8 cellular contexts compared by ENCODE assay signal in genomic region chr19:49851456-49852259, GRCh38. TPM values are rescaled to one million over a fixed set of nuclear protein-coding genes. Genes with fewer than 3 reads are reported as not detected.
DNase-seq lines count a peak whose midpoint lies in the region; ATAC-seq and TF ChIP-seq lines count a peak whose summit lies in the region.

No MANE protein-coding gene starts in this region.

- POLR2A ChIA-PET in activated CD8-positive, alpha-beta T cell treated with anti-CD3 and anti-CD28 coated beads, Interleukin-2, amount 10 ng/mL, durations not matched to agents 7 days and 5 days (lab: Charles Lee): interaction anchor here (1.0 to 2.5 kb wide), 6 partner anchors 13 to 38 kb away, joined by 3 to 13 read pairs (median 6); partner anchors contain the start of genes FUZ and PNKP

- no peak for TF ChIP-seq CTCF in neural progenitor cell (IDR thresholded peaks at IDR 0.05)

- peak overlapping the region; percentile 98 for H3K27ac ChIP-seq in neural progenitor cell

- H3K27me3 ChIP-seq in neural progenitor cell: no peaks in the 10 kb centered on the region

- peaks cover 41% of the 10 kb centered on the region for H3K4me1 Mint-ChIP-seq in activated CD8-positive, alpha-beta T cell treated with anti-CD3 and anti-CD28 coated beads, Interleukin-2, amount 10 ng/mL, durations not matched to agents 7 days and 5 days (ENCODE audit: low read depth)
- H3K4me1 Mint-ChIP-seq in neural progenitor cell: peaks cover 22% of the 10 kb centered on the region

- intact Hi-C loops in posterior cingulate gyrus (cut with DNase I): loop anchor here (5.0 kb wide), 1 partner anchor 34 kb away; the partner anchor contains the start of gene MED25

- H2AFZ ChIP-seq in neural progenitor cell (replicated peaks): no peak overlapping the region

- peaks cover 11% of the 10 kb centered on the region for H3K36me3 Mint-ChIP-seq in activated CD8-positive, alpha-beta T cell treated with anti-CD3 and anti-CD28 coated beads, Interleukin-2, amount 10 ng/mL, durations not matched to agents 7 days and 5 days (ENCODE audit: low read depth)
- H3K36me3 Mint-ChIP-seq in neural progenitor cell: peaks cover 31% of the 10 kb centered on the region

- H3K79me2 ChIP-seq in neural progenitor cell (ENCODE audit: low read depth): peaks cover 72% of the 10 kb centered on the region

- peak overlapping the region; percentile 88 for H3K4me3 ChIP-seq in neural progenitor cell

- H3K9me3 Mint-ChIP-seq in activated CD8-positive, alpha-beta T cell treated with anti-CD3 and anti-CD28 coated beads, Interleukin-2, amount 10 ng/mL, durations not matched to agents 7 days and 5 days (ENCODE audit: insufficient read depth): no peaks in the 10 kb centered on the region
- H3K9me3 Mint-ChIP-seq in neural progenitor cell: peaks cover 15% of the 10 kb centered on the region

- H3K4me1 ChIP-seq in neural progenitor cell: peaks cover 12% of the 10 kb centered on the region

- H3K9me3 ChIP-seq in neural progenitor cell (ENCODE audit: low read depth): no peaks in the 10 kb centered on the region

- H3F3A ChIP-seq in neural progenitor cell (ENCODE audit: low read depth): peaks cover 56% of the 10 kb centered on the region

- H3K27ac Mint-ChIP-seq in activated CD8-positive, alpha-beta T cell treated with anti-CD3 and anti-CD28 coated beads, Interleukin-2, amount 10 ng/mL, durations not matched to agents 7 days and 5 days: peak overlapping the region; percentile 41
- no peak overlapping the region for H3K27ac Mint-ChIP-seq in neural progenitor cell

- DNase-seq in GM03348 (ENCODE audit: low spot score) (peak; percentile 66), erythroblast (lab: John Stamatoyannopoulos, UW) (peak; percentile 57 to 69), neural progenitor cell (ENCODE audit: low spot score) (peak; percentile 88), hippocampal formation (lab: John Stamatoyannopoulos, UW) (no peak), posterior cingulate gyrus (no peak)
- DNase-seq in activated CD8-positive, alpha-beta T cell treated with anti-CD3 and anti-CD28 coated beads, Interleukin-2, amount 10 ng/mL, durations not matched to agents 7 days and 5 days: no peak

- peak overlapping the region; percentile 98 for H3K4me2 ChIP-seq in neural progenitor cell

- H3K9ac ChIP-seq in neural progenitor cell: peak overlapping the region; percentile 74

- CTCF ChIA-PET in activated CD8-positive, alpha-beta T cell treated with anti-CD3 and anti-CD28 coated beads, Interleukin-2, amount 10 ng/mL, durations not matched to agents 7 days and 5 days (lab: Charles Lee): no interaction called here

- no peaks in the 10 kb centered on the region for H3K36me3 ChIP-seq in neural progenitor cell

- TF ChIP-seq POLR2A in erythroblast (IDR thresholded peaks at IDR 0.05; ENCODE audit: low read length): no peak

- H4K20me1 ChIP-seq in neural progenitor cell (ENCODE audit: low read depth): peaks cover 53% of the 10 kb centered on the region

- H3K27me3 Mint-ChIP-seq in activated CD8-positive, alpha-beta T cell treated with anti-CD3 and anti-CD28 coated beads, Interleukin-2, amount 10 ng/mL, durations not matched to agents 7 days and 5 days (ENCODE audit: low read depth): peaks cover 9% of the 10 kb centered on the region
- H3K27me3 Mint-ChIP-seq in neural progenitor cell (ENCODE audit: insufficient read depth, low read depth): peaks cover 19% of the 10 kb centered on the region

- H3K4me3 Mint-ChIP-seq in activated CD8-positive, alpha-beta T cell treated with anti-CD3 and anti-CD28 coated beads, Interleukin-2, amount 10 ng/mL, durations not matched to agents 7 days and 5 days: peak overlapping the region; percentile 72
- peak overlapping the region; percentile 94 for H3K4me3 Mint-ChIP-seq in neural progenitor cell

- ATAC-seq in HG03565 (IDR thresholded peaks at IDR 0.05; ENCODE audit: unreplicated experiment): peak; percentile 3
- no peak for ATAC-seq in activated CD8-positive, alpha-beta T cell treated with anti-CD3 and anti-CD28 coated beads, Interleukin-2, amount 10 ng/mL, durations not matched to agents 7 days and 5 days
- ATAC-seq in GM19452 (IDR thresholded peaks at IDR 0.05; ENCODE audit: unreplicated experiment): no peak

RNA-seq across cellular contexts. Expression of gene PTOV1, which starts 0.7 kb away (rescaled TPM):
- total RNA-seq in activated CD8-positive, alpha-beta T cell treated with anti-CD3 and anti-CD28 coated beads, Interleukin-2, amount 10 ng/mL, durations not matched to agents 7 days and 5 days: 10 to 100 TPM; 78.8 to 94.3 TPM
- total RNA-seq in neural progenitor cell (ENCODE audit: low replicate concordance): 63.5 and 218 TPM in 2 replicates

RNA-seq across cellular contexts. Expression of gene PNKP, which starts 15.7 kb away (rescaled TPM):
- 100 to 1,000 TPM; 113 to 120 TPM for total RNA-seq in activated CD8-positive, alpha-beta T cell treated with anti-CD3 and anti-CD28 coated beads, Interleukin-2, amount 10 ng/mL, durations not matched to agents 7 days and 5 days
- total RNA-seq in neural progenitor cell (ENCODE audit: low replicate concordance): 41.1 and 72.4 TPM in 2 replicates

RNA-seq across cellular contexts. Expression of gene AKT1S1, which starts 25.5 kb away (rescaled TPM):
- total RNA-seq in activated CD8-positive, alpha-beta T cell treated with anti-CD3 and anti-CD28 coated beads, Interleukin-2, amount 10 ng/mL, durations not matched to agents 7 days and 5 days: 10 to 100 TPM; 15.6 to 16.4 TPM
- total RNA-seq in neural progenitor cell (ENCODE audit: low replicate concordance): 2.3 and 13.6 TPM in 2 replicates

RNA-seq across cellular contexts. Expression of gene TBC1D17, which starts 25.8 kb away (rescaled TPM):
- total RNA-seq in activated CD8-positive, alpha-beta T cell treated with anti-CD3 and anti-CD28 coated beads, Interleukin-2, amount 10 ng/mL, durations not matched to agents 7 days and 5 days: 10 to 100 TPM; 28.6 to 30.8 TPM
- total RNA-seq in neural progenitor cell (ENCODE audit: low replicate concordance): 10.4 and 15.9 TPM in 2 replicates

RNA-seq across cellular contexts. Expression of gene MED25, which starts 33.6 kb away (rescaled TPM):
- total RNA-seq in activated CD8-positive, alpha-beta T cell treated with anti-CD3 and anti-CD28 coated beads, Interleukin-2, amount 10 ng/mL, durations not matched to agents 7 days and 5 days: 10 to 100 TPM; 59.9 to 62.2 TPM
- 44.9 and 54.1 TPM in 2 replicates for total RNA-seq in neural progenitor cell (ENCODE audit: low replicate concordance)

Comparison
In these comparisons a context has a peak if more than half of its experiments do, and no peak if none do; other contexts are left out.
1. DNase-seq: peak in GM03348 (single experiment), erythroblast (2 of 2) and neural progenitor cell (single experiment); none in activated CD8-positive, alpha-beta T cell treated with anti-CD3 and anti-CD28 coated beads, Interleukin-2, amount 10 ng/mL, durations not matched to agents 7 days and 5 days (single experiment), hippocampal formation (0 of 2) and posterior cingulate gyrus (0 of 10).